Comparison of ENCODE assay signal across 20 cellular contexts in genomic region chr11:73989156-73989555, GRCh38. TPM values are rescaled to one million over a fixed set of nuclear protein-coding genes. Genes with fewer than 3 reads are reported as not detected.
DNase-seq lines count a peak whose midpoint lies in the region; ATAC-seq and TF ChIP-seq lines count a peak whose summit lies in the region.
"Had no signal": no experiment of that assay in that cellular context is flagged by ENCODE, and none has a peak within 500 bp of the region (broad histone marks: within the 10 kb centered on the region; RNA-seq: fewer than 3 reads in every experiment).

No MANE protein-coding gene starts in this region.

- no peaks in the 10 kb centered on the region for H3K9me2 ChIP-seq in PC-3 (replicated peaks; ENCODE audit: low read length)

- TF ChIP-seq CTCF in GM12874 (IDR thresholded peaks at IDR 0.05; ENCODE audit: insufficient read depth, low read depth, low read length) (peak; percentile 21; the same call in 1 of the 2 replicates), PC-3 (conservative IDR thresholded peaks at IDR 0.05; ENCODE audit: low read depth, low read length) (peak; percentile 59), fibroblast of villous mesenchyme (IDR thresholded peaks at IDR 0.05; ENCODE audit: insufficient read depth, low read depth, low read length) (peak; percentile 46)

- H3K9ac ChIP-seq in PC-3 (ENCODE audit: low read length) = no peak overlapping the region

- H3F3A ChIP-seq in PC-3 (ENCODE audit: low read length, unreplicated experiment) = no peaks in the 10 kb centered on the region

- no peak overlapping the region for H3K4me2 ChIP-seq in PC-3 (ENCODE audit: low read length)

- no peaks in the 10 kb centered on the region for H4K20me1 ChIP-seq in PC-3 (ENCODE audit: low read length)

- no peaks in the 10 kb centered on the region for H3K36me3 ChIP-seq in PC-3 (ENCODE audit: low read depth, low read length)
- H3K36me3 ChIP-seq: ovary, SJCRH30 had no signal

- H3K27me3 ChIP-seq in PC-3 (ENCODE audit: low read length) = no peaks in the 10 kb centered on the region
- H3K27me3 ChIP-seq: ovary, SJCRH30 had no signal

- no peaks in the 10 kb centered on the region for H3K9me3 ChIP-seq in PC-3 (ENCODE audit: low read length)
- H3K9me3 ChIP-seq: ovary, SJCRH30 had no signal

- no peak for ATAC-seq in PC-3
- no peak for ATAC-seq in GM19328 (IDR thresholded peaks at IDR 0.05; ENCODE audit: unreplicated experiment)
- ATAC-seq in esophagus mucosa = no peak

- no peak overlapping the region for H3K27ac ChIP-seq in PC-3 (ENCODE audit: low read length)
- H3K27ac ChIP-seq: epithelial cell of prostate, ovary, SJCRH30 had no signal

- H3K79me2 ChIP-seq in PC-3 (ENCODE audit: low read length) = no peaks in the 10 kb centered on the region

- H3K4me3 ChIP-seq in PC-3 (ENCODE audit: low read length) (no peak overlapping the region), fibroblast of villous mesenchyme (ENCODE audit: low read depth, low read length) (no peak overlapping the region)
- H3K4me3 ChIP-seq: lung, ovary, SJCRH30 had no signal

- intact Hi-C loops in PC-3 (cut with micrococcal nuclease) = loop anchor here (2.0 to 10.0 kb wide), 2 partner anchors 102 to 186 kb away; partner anchors contain the start of genes C2CD3 and PPME1

- POLR2A ChIA-PET in PC-3 (lab: Charles Lee; ENCODE audit: unreplicated experiment) = no interaction called here

- peak; percentile 41 for DNase-seq in activated effector memory CD4-positive, alpha-beta T cell treated with anti-CD3 and anti-CD28 coated beads, Interleukin-2, amount 50 U/mL, for 16 hours
- DNase-seq in activated effector memory CD4-positive, alpha-beta T cell treated with Interleukin-2 at 50 U/mL for 16 hours = no peak
- DNase-seq in PC-3 = peak; percentile 44
- DNase-seq in fibroblast of villous mesenchyme (ENCODE audit: low read depth) = no peak
- DNase-seq in NCI-H69 (lab: John Stamatoyannopoulos, UW) = no peak
- DNase-seq: activated T-cell treated with anti-CD3 and anti-CD28 coated beads, Interleukin-2, amount 50 U/mL, for 24 hours; CD4-positive, alpha-beta memory T cell; dermis blood vessel endothelial cell; glutamatergic neuron; NCI-H1930; ovary; SJCRH30; stimulated activated CD4-positive, alpha-beta T cell treated with anti-CD3 and anti-CD28 coated beads, Interleukin-2, amount 100 ng/mL, for 24 hours; T1000 had no signal

- CTCF ChIA-PET in PC-3 (lab: Charles Lee) = interaction anchor here (0.6 kb wide), 1 partner anchor 67 kb away, joined by 3 read pairs; no protein-coding TSS in a partner anchor

- BruUV-seq in PC-3 (replicated peaks; lab: Mats Ljungman, UMichigan) = no TSS peak

- no peaks in the 10 kb centered on the region for H3K4me1 ChIP-seq in PC-3 (ENCODE audit: insufficient read depth, low read length)
- H3K4me1 ChIP-seq: SJCRH30 had no signal

- H2AFZ ChIP-seq in PC-3 (ENCODE audit: low read length) = no peak overlapping the region

RNA-seq across cellular contexts. Expression of gene UCP2, which starts 6.5 kb away (rescaled TPM):
- 6.4 and 11.9 TPM in 2 replicates for total RNA-seq in PC-3 (2014; rRNA removed)
- 2.6 and 6.1 TPM in 2 replicates for total RNA-seq in fibroblast of villous mesenchyme
- 5.3 TPM for total RNA-seq in esophagus mucosa

RNA-seq across cellular contexts. Expression of gene UCP3, which starts 19.7 kb away (rescaled TPM):
- total RNA-seq in PC-3 (2014; rRNA removed) = 1.2 and 1.8 TPM in 2 replicates
- 1.3 and 1.7 TPM in 2 replicates for total RNA-seq in fibroblast of villous mesenchyme
- 0.28 TPM for total RNA-seq in esophagus mucosa

RNA-seq across cellular contexts. Expression of gene DNAJB13, which starts 38.3 kb away (rescaled TPM):
- total RNA-seq in PC-3 (2014; rRNA removed) (0.29 and 0.46 TPM in 2 replicates), fibroblast of villous mesenchyme (0.86 TPM in 1 of 2 replicates, not detected in the other), esophagus mucosa (not detected)
- total RNA-seq: dermis blood vessel endothelial cell, NCI-H460, SJCRH30 had no signal

Comparison
In these comparisons a context has a peak if more than half of its experiments do, and no peak if none do; other contexts are left out.
1. DNase-seq: peak in activated effector memory CD4-positive, alpha-beta T cell treated with anti-CD3 and anti-CD28 coated beads, Interleukin-2, amount 50 U/mL, for 16 hours (single experiment) and PC-3 (single experiment); none in activated effector memory CD4-positive, alpha-beta T cell treated with Interleukin-2 at 50 U/mL for 16 hours (single experiment), fibroblast of villous mesenchyme (single experiment) and NCI-H69 (single experiment).
2. Peak in every context shown above with its lines, with median percentiles within 50 percentile points of each other: CTCF ChIP-seq.